20 cellular contexts compared by ENCODE assay signal in the genomic region with DNA sequence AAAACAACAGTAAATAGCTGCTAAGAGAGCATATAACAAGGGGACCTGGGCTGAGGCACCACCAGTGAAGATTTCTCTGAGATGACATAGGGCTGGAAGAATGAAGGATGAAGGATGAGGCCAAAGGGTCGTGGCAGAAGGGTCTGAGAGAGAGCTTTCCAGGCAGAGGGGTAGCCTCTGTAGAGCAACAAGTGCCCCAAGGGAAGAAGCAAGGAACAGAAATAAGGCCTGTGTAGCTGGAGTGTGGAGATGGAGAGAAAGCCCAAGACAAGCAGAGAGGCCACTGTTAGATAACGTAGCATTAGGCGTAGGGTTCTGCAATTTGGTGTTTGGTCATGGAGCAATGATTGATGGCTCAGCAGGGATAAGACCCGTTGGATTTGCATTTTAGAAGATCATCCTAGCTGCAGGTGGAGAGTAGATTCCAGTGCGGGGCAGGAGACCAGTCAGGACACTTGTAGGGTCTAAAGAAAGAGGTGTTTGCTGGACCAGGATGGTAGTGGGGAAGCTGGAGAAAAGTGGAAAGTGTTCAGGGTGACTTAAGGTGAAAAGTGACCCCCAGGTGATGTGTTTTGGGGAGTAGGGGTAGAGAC. TPM values are rescaled to one million over a fixed set of nuclear protein-coding genes. Genes with fewer than 3 reads are reported as not detected.
DNase-seq lines count a peak whose midpoint lies in the region; ATAC-seq and TF ChIP-seq lines count a peak whose summit lies in the region.
"Had no signal": no experiment of that assay in that cellular context is flagged by ENCODE, and none has a peak within 500 bp of the region (broad histone marks: within the 10 kb centered on the region; RNA-seq: fewer than 3 reads in every experiment).

No MANE protein-coding gene starts in this region.

- DNase-seq in T-helper 1 cell (no peak), T-helper 17 cell (no peak), nephron progenitor cell (no peak), testis (no peak), CD1c-positive myeloid dendritic cell (ENCODE audit: extremely low spot score) (no peak), Right ventricle myocardium inferior (ENCODE audit: missing footprints) (no peak)
- DNase-seq: AML-193; BE2C; Calu3; CD4-positive, alpha-beta memory T cell; COR-L47; DMS53; DMS79 treated with DMSO at 0.1 percent for 48 hours; GF-D8; GOT3 had no signal

- peak overlapping the region; percentile 8 for H3K27ac Mint-ChIP-seq in T-helper 1 cell treated with Interleukin-12 subunit alpha and Interleukin-12 subunit beta and Interleukin-4 antibody, amounts not matched to agents 30 μg/mL and 1 μg/mL, for 36 hours
- H3K27ac Mint-ChIP-seq in T-helper 17 cell (no peak overlapping the region), nephron progenitor cell (peak overlapping the region; percentile 13)
- H3K27ac Mint-ChIP-seq: CD4-positive, alpha-beta memory T cell had no signal

- H3K27me3 Mint-ChIP-seq in T-helper 1 cell treated with Interleukin-12 subunit alpha and Interleukin-12 subunit beta and Interleukin-4 antibody, amounts not matched to agents 30 μg/mL and 1 μg/mL, for 36 hours (ENCODE audit: low read depth): no peaks in the 10 kb centered on the region
- H3K27me3 Mint-ChIP-seq in T-helper 17 cell (peaks cover 12% of the 10 kb centered on the region), nephron progenitor cell (ENCODE audit: low read depth, poor library complexity) (no peaks in the 10 kb centered on the region)

- H3K36me3 ChIP-seq in testis (ENCODE audit: low read depth, missing control alignments): no peaks in the 10 kb centered on the region
- H3K36me3 ChIP-seq: BE2C; BLaER1 treated with 17β-estradiol and CSF1 and Interleukin-3, amounts not matched to agents 10 nM and 100 nM had no signal

- WGBS in testis, 2 donors: 79 to 85% methylated on average over 5 of the region's 5 CpGs

- H3K27me3 ChIP-seq in testis: no peaks in the 10 kb centered on the region
- H3K27me3 ChIP-seq: BLaER1 treated with 17β-estradiol and CSF1 and Interleukin-3, amounts not matched to agents 10 nM and 100 nM had no signal

- no peak for ATAC-seq in T-helper 17 cell
- no peak for ATAC-seq in Right ventricle myocardium inferior

- no peak for TF ChIP-seq POLR2A in testis (IDR thresholded peaks at IDR 0.05)

- H3K4me1 Mint-ChIP-seq in T-helper 1 cell treated with Interleukin-12 subunit alpha and Interleukin-12 subunit beta and Interleukin-4 antibody, amounts not matched to agents 30 μg/mL and 1 μg/mL, for 36 hours (ENCODE audit: low read depth): no peaks in the 10 kb centered on the region
- peaks cover 2% of the 10 kb centered on the region for H3K4me1 Mint-ChIP-seq in T-helper 17 cell
- H3K4me1 Mint-ChIP-seq in nephron progenitor cell: peaks cover 41% of the 10 kb centered on the region

- intact Hi-C loops in testis (cut with DNase I; ENCODE audit: low total_unique reads): no loop called here
- intact Hi-C loops in Right ventricle myocardium inferior (cut with DNase I): no loop called here

- H3K4me3 ChIP-seq in testis: no peak overlapping the region
- H3K4me3 ChIP-seq: BLaER1 treated with 17β-estradiol and CSF1 and Interleukin-3, amounts not matched to agents 10 nM and 100 nM; HAP-1 had no signal

- H3K4me3 Mint-ChIP-seq in T-helper 1 cell treated with Interleukin-12 subunit alpha and Interleukin-12 subunit beta and Interleukin-4 antibody, amounts not matched to agents 30 μg/mL and 1 μg/mL, for 36 hours: no peak overlapping the region
- H3K4me3 Mint-ChIP-seq in T-helper 17 cell: peak overlapping the region; percentile 39
- H3K4me3 Mint-ChIP-seq in nephron progenitor cell: no peak overlapping the region
- H3K4me3 Mint-ChIP-seq: CD14-positive monocyte; CD4-positive, alpha-beta memory T cell had no signal

- no peaks in the 10 kb centered on the region for H3K9me3 Mint-ChIP-seq in T-helper 1 cell treated with Interleukin-12 subunit alpha and Interleukin-12 subunit beta and Interleukin-4 antibody, amounts not matched to agents 30 μg/mL and 1 μg/mL, for 36 hours
- no peaks in the 10 kb centered on the region for H3K9me3 Mint-ChIP-seq in nephron progenitor cell
- H3K9me3 Mint-ChIP-seq: CD14-positive monocyte; CD4-positive, alpha-beta memory T cell had no signal

- no peak overlapping the region for H3K27ac ChIP-seq in testis
- H3K27ac ChIP-seq: 22Rv1; BLaER1 treated with 17β-estradiol and CSF1 and Interleukin-3, amounts not matched to agents 10 nM and 100 nM had no signal

- H3K36me3 Mint-ChIP-seq in T-helper 1 cell treated with Interleukin-12 subunit alpha and Interleukin-12 subunit beta and Interleukin-4 antibody, amounts not matched to agents 30 μg/mL and 1 μg/mL, for 36 hours (ENCODE audit: low read depth): no peaks in the 10 kb centered on the region
- H3K36me3 Mint-ChIP-seq in T-helper 17 cell (ENCODE audit: low read depth) (peaks cover 2% of the 10 kb centered on the region), nephron progenitor cell (ENCODE audit: low read depth) (peaks cover 5% of the 10 kb centered on the region)
- H3K36me3 Mint-ChIP-seq: CD14-positive monocyte; CD4-positive, alpha-beta memory T cell had no signal

- H3K9me3 ChIP-seq in T-helper 17 cell (ENCODE audit: control insufficient read depth, low read length, poor library complexity, severe bottlenecking) (no peaks in the 10 kb centered on the region), testis (no peaks in the 10 kb centered on the region)
- H3K9me3 ChIP-seq: BE2C; BLaER1 treated with 17β-estradiol and CSF1 and Interleukin-3, amounts not matched to agents 10 nM and 100 nM; HAP-1 had no signal

- H3K4me1 ChIP-seq in testis: no peaks in the 10 kb centered on the region
- H3K4me1 ChIP-seq: BE2C had no signal

- TF ChIP-seq CTCF in nephron progenitor cell (IDR thresholded peaks at IDR 0.05): no peak
- TF ChIP-seq CTCF in testis (IDR thresholded peaks at IDR 0.05): no peak

RNA-seq across cellular contexts. Expression of a gene that starts 47.6 kb away (rescaled TPM):
- 1 to 10 TPM in 1 of 2 donors, under 1 TPM in 1; 0.96 to 1.3 TPM for total RNA-seq in T-helper 17 cell
- under 1 TPM; 0.62 to 0.71 TPM for total RNA-seq in testis
- 1.3 TPM for polyA plus RNA-seq in testis (ENCODE audit: insufficient read depth, low read depth, low replicate concordance)
- 2.2 TPM for total RNA-seq in Right ventricle myocardium inferior

RNA-seq across cellular contexts. Expression of a gene that starts 47.8 kb away (rescaled TPM):
- total RNA-seq in T-helper 17 cell (1 to 10 TPM; 5.5 to 7.7 TPM), testis (10 to 100 TPM in 1 of 2 donors, 1 to 10 TPM in 1; 6.5 to 10.5 TPM), Right ventricle myocardium inferior (13.0 TPM)
- polyA plus RNA-seq in testis (ENCODE audit: insufficient read depth, low read depth, low replicate concordance): 10.7 TPM
